ENCODE assay signal across 9 cellular contexts in the genomic region with DNA sequence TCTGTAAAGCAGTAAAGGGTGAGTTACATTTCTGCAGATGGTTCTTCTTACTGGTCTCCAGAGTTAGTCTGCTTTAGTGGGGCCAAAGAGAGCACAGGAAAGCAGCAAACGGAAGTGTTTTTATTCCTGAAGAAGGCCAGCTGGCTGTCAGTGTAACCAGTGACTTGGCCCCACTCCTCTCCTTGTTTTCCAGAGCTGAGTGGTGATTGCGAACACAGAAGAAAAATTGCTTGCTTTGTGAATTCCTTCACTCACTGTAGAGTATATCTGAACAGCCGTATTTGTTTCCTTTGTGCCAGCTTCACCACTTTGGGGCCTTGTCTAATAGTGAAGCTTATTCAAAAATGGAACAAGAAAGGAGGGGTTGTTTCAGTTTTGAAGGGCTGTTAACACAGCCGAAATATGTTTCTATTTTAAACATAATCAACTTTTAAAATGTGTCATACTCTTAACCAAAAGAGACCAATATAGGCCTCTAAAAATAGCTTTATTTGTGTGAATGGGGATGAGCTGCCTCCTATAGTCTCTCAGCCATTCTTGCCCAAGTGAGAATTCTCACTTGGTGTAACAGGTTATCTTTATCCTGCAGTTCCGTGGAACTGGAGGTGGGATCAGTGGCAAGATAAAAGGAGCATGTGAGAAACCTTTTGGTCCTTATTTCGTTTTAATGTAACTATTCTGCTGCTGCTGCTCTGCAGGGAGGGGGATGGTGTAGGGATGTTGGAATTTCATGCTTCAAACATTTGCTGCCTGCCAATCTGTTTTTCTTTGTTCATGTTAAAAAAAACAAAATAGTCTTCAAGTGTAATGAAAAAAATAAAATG. TPM values are rescaled to one million over a fixed set of nuclear protein-coding genes. Genes with fewer than 3 reads are reported as not detected.
DNase-seq lines count a peak whose midpoint lies in the region; ATAC-seq and TF ChIP-seq lines count a peak whose summit lies in the region.
"Had no signal": no experiment of that assay in that cellular context is flagged by ENCODE, and none has a peak within 500 bp of the region (broad histone marks: within the 10 kb centered on the region; RNA-seq: fewer than 3 reads in every experiment).

No MANE protein-coding gene starts in this region.

- peaks cover 0 to 8% (median 0%) of the 10 kb centered on the region in 3 donors for H3K36me3 Mint-ChIP-seq in CD8-positive, alpha-beta memory T cell

- CTCF ChIA-PET in CD8-positive, alpha-beta memory T cell (lab: Charles Lee), result no interaction called here

- ATAC-seq in GM19043 (IDR thresholded peaks at IDR 0.05; ENCODE audit: low read depth, unreplicated experiment), result peak; percentile 94
- peak; percentile 96 for ATAC-seq in HG02870 (IDR thresholded peaks at IDR 0.05; ENCODE audit: unreplicated experiment)
- ATAC-seq in gastrocnemius medialis, result peak; percentile 46 to 54

- intact Hi-C loops in gastrocnemius medialis (cut with DNase I; ENCODE audit: low total_unique reads), result no loop called here

- peaks cover 0 to 1% of the 10 kb centered on the region in 2 donors for H3K27me3 Mint-ChIP-seq in CD8-positive, alpha-beta memory T cell

- TF ChIP-seq CTCF in choroid plexus epithelial cell (conservative IDR thresholded peaks at IDR 0.05; ENCODE audit: low read depth, low read length) (no peak), gastrocnemius medialis (IDR thresholded peaks at IDR 0.05 in 4 of 5, conservative IDR thresholded peaks at IDR 0.05 in 1 of 5) (no peak)

- no peak for TF ChIP-seq POLR2A in gastrocnemius medialis (IDR thresholded peaks at IDR 0.05)

- peak overlapping the region in 1 of 4 donors; percentile 46 for H3K27ac ChIP-seq in gastrocnemius medialis
- no peak overlapping the region for H3K27ac ChIP-seq in CD8-positive, alpha-beta memory T cell (ENCODE audit: low read depth, low read length)

- DNase-seq in choroid plexus epithelial cell (ENCODE audit: low read depth) (peak; percentile 58), gastrocnemius medialis (peak; percentile 20 to 33), NCI-H2171 treated with DMSO at 0.1 percent for 48 hours (lab: John Stamatoyannopoulos, UW) (no peak), NCI-H524 (lab: John Stamatoyannopoulos, UW) (no peak), NCI-H2107 treated with DMSO at 0.1 percent for 48 hours (lab: John Stamatoyannopoulos, UW; ENCODE audit: unreplicated experiment) (no peak)
- no peak for DNase-seq in CD8-positive, alpha-beta memory T cell

- peaks cover 0 to 2% (median 0%) of the 10 kb centered on the region in 5 donors for H3K9me3 Mint-ChIP-seq in CD8-positive, alpha-beta memory T cell

- in situ Hi-C loops in gastrocnemius medialis (cut with MboI; ENCODE audit: low sequenced_read_pairs in 4 of 4), result no loop called here

- H3K9me3 ChIP-seq in gastrocnemius medialis, result no peaks in the 10 kb centered on the region
- no peaks in the 10 kb centered on the region for H3K9me3 ChIP-seq in CD8-positive, alpha-beta memory T cell (ENCODE audit: low read length)

- peaks cover 0 to 8% (median 2%) of the 10 kb centered on the region in 3 donors for H3K4me1 Mint-ChIP-seq in CD8-positive, alpha-beta memory T cell

- H3K4me3 ChIP-seq in choroid plexus epithelial cell (ENCODE audit: low read depth, low read length) (no peak overlapping the region), gastrocnemius medialis (no peak overlapping the region)
- no peak overlapping the region for H3K4me3 ChIP-seq in CD8-positive, alpha-beta memory T cell (ENCODE audit: low read length)

- no peaks in the 10 kb centered on the region for H3K36me3 ChIP-seq in gastrocnemius medialis
- no peaks in the 10 kb centered on the region for H3K36me3 ChIP-seq in CD8-positive, alpha-beta memory T cell (ENCODE audit: insufficient read depth, low read length)

- H3K4me3 Mint-ChIP-seq in CD8-positive, alpha-beta memory T cell, result no peak overlapping the region

- POLR2A ChIA-PET in CD8-positive, alpha-beta memory T cell (lab: Charles Lee), result no interaction called here

- H3K4me1 ChIP-seq in gastrocnemius medialis, result no peaks in the 10 kb centered on the region
- no peaks in the 10 kb centered on the region for H3K4me1 ChIP-seq in CD8-positive, alpha-beta memory T cell (ENCODE audit: insufficient read depth, low read length)

- H3K27me3 ChIP-seq in gastrocnemius medialis, result no peaks in the 10 kb centered on the region
- no peaks in the 10 kb centered on the region for H3K27me3 ChIP-seq in CD8-positive, alpha-beta memory T cell (ENCODE audit: insufficient read depth, low read length, poor library complexity, severe bottlenecking)

- H3K27ac Mint-ChIP-seq in CD8-positive, alpha-beta memory T cell, result peak overlapping the region in 1 of 8 donors; percentile 10

RNA-seq across cellular contexts. Expression of a gene that starts 37.8 kb away (rescaled TPM):
- total RNA-seq in gastrocnemius medialis, result not detected
- not detected for total RNA-seq in CD8-positive, alpha-beta memory T cell
- not detected for polyA plus RNA-seq in CD8-positive, alpha-beta memory T cell
- total RNA-seq: M059J had no signal

RNA-seq across cellular contexts. Expression of a gene that starts 59.0 kb away (rescaled TPM):
- 10 to 100 TPM; 13.0 to 25.6 (median 18.5) TPM for total RNA-seq in gastrocnemius medialis
- total RNA-seq in CD8-positive, alpha-beta memory T cell, result 10 to 100 TPM; 61.6 to 64.2 TPM
- 24.9 TPM for polyA plus RNA-seq in CD8-positive, alpha-beta memory T cell

Comparison
In these comparisons a context has a peak if more than half of its experiments do, and no peak if none do; other contexts are left out.
1. DNase-seq: peak in choroid plexus epithelial cell (single experiment) and gastrocnemius medialis (2 of 2); none in CD8-positive, alpha-beta memory T cell (0 of 5), NCI-H2171 treated with DMSO at 0.1 percent for 48 hours (single experiment), NCI-H524 (0 of 2) and NCI-H2107 treated with DMSO at 0.1 percent for 48 hours (single experiment).
2. Peak in every context shown above with its lines, with median percentiles within 50 percentile points of each other: ATAC-seq.